Comparison of ENCODE assay signal across 16 cellular contexts in the genomic region with DNA sequence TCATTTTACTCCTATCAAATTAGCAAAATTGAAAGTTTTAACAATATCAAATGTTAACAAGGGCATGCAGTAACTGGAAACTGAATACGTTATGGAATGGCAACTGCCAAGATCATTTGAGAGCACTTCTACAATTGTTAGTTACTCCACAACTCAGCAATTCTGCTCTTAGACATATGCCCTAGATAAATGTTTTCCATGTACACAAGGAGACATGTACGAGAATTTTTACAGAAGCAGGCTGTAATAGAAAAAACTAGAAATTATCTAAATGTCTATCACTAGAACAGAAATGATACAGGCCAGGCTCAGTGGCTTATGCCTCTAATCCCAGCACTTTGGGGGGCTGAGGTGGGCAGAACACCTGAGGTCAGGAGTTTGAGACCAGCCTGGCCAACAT.
"Had no signal": no experiment of that assay in that cellular context is flagged by ENCODE, and none has a peak within 500 bp of the region (broad histone marks: within the 10 kb centered on the region; RNA-seq: fewer than 3 reads in every experiment).

No MANE protein-coding gene starts in this region.

- H3K9me3 Mint-ChIP-seq: activated CD4-positive, alpha-beta memory T cell treated with anti-CD3 and anti-CD28 coated beads, Interleukin-2, amount 10 ng/mL, durations not matched to agents 7 days and 5 days; activated naive CD4-positive, alpha-beta T cell treated with anti-CD3 and anti-CD28 coated beads for 36 hours; activated T-helper 2 cell treated with anti-CD3 and anti-CD28 coated beads, Interferon-gamma antibody, Interleukin-2, Interleukin-4, amounts not matched to agents 10 μg/mL and 5 μg/mL and 100 μg/mL, durations not matched to agents 14 hours and 24 hours and 36 hours; naive thymus-derived CD8-positive, alpha-beta T cell; stimulated activated naive CD8-positive, alpha-beta T cell treated with anti-CD3 and anti-CD28 coated beads, Interleukin-15, amount 100 ng/mL, for 72 hours; type B pancreatic cell had no signal

- DNase-seq: activated CD4-positive, alpha-beta memory T cell treated with anti-CD3 and anti-CD28 coated beads, Interleukin-2, amount 10 ng/mL, durations not matched to agents 7 days and 5 days; activated CD8-positive, alpha-beta memory T cell treated with anti-CD3 and anti-CD28 coated beads, Interleukin-2, amount 10 ng/mL, durations not matched to agents 7 days and 5 days; activated naive CD4-positive, alpha-beta T cell treated with anti-CD3 and anti-CD28 coated beads for 36 hours; anterior cingulate cortex; cerebellar nuclear complex; effector CD8-positive, alpha-beta T cell; heart right ventricle; lower lobe of right lung; naive thymus-derived CD8-positive, alpha-beta T cell; nucleus accumbens; stimulated activated naive CD8-positive, alpha-beta T cell treated with anti-CD3 and anti-CD28 coated beads, Interleukin-15, amount 100 ng/mL, for 72 hours; WERI-Rb-1 had no signal

- H3K4me3 ChIP-seq: breast epithelium, heart right ventricle, lower lobe of right lung had no signal

- H3K4me3 Mint-ChIP-seq: activated CD4-positive, alpha-beta memory T cell treated with anti-CD3 and anti-CD28 coated beads, Interleukin-2, amount 10 ng/mL, durations not matched to agents 7 days and 5 days; activated CD8-positive, alpha-beta memory T cell treated with anti-CD3 and anti-CD28 coated beads, Interleukin-2, amount 10 ng/mL, durations not matched to agents 7 days and 5 days; activated naive CD4-positive, alpha-beta T cell treated with anti-CD3 and anti-CD28 coated beads for 36 hours; stimulated activated naive CD8-positive, alpha-beta T cell treated with anti-CD3 and anti-CD28 coated beads, Interleukin-15, amount 100 ng/mL, for 72 hours; type B pancreatic cell had no signal

- H3K9me3 ChIP-seq: breast epithelium, heart right ventricle, lower lobe of right lung had no signal

- H3K27me3 ChIP-seq: breast epithelium, heart right ventricle had no signal

- H3K27ac ChIP-seq: lower lobe of right lung, WERI-Rb-1 had no signal

- H3K27ac Mint-ChIP-seq: activated CD4-positive, alpha-beta memory T cell treated with anti-CD3 and anti-CD28 coated beads, Interleukin-2, amount 10 ng/mL, durations not matched to agents 7 days and 5 days; activated CD8-positive, alpha-beta memory T cell treated with anti-CD3 and anti-CD28 coated beads, Interleukin-2, amount 10 ng/mL, durations not matched to agents 7 days and 5 days; activated naive CD4-positive, alpha-beta T cell treated with anti-CD3 and anti-CD28 coated beads for 36 hours; activated T-helper 2 cell treated with anti-CD3 and anti-CD28 coated beads, Interferon-gamma antibody, Interleukin-2, Interleukin-4, amounts not matched to agents 10 μg/mL and 5 μg/mL and 100 μg/mL, durations not matched to agents 14 hours and 24 hours and 36 hours; stimulated activated naive CD8-positive, alpha-beta T cell treated with anti-CD3 and anti-CD28 coated beads, Interleukin-15, amount 100 ng/mL, for 72 hours; type B pancreatic cell had no signal

- H3K27me3 Mint-ChIP-seq: activated CD4-positive, alpha-beta memory T cell treated with anti-CD3 and anti-CD28 coated beads, Interleukin-2, amount 10 ng/mL, durations not matched to agents 7 days and 5 days; activated CD8-positive, alpha-beta memory T cell treated with anti-CD3 and anti-CD28 coated beads, Interleukin-2, amount 10 ng/mL, durations not matched to agents 7 days and 5 days; naive thymus-derived CD8-positive, alpha-beta T cell; stimulated activated naive CD8-positive, alpha-beta T cell treated with anti-CD3 and anti-CD28 coated beads, Interleukin-15, amount 100 ng/mL, for 72 hours; type B pancreatic cell had no signal

- H3K36me3 ChIP-seq: breast epithelium, lower lobe of right lung had no signal

- ATAC-seq: activated CD8-positive, alpha-beta memory T cell treated with anti-CD3 and anti-CD28 coated beads, Interleukin-2, amount 10 ng/mL, durations not matched to agents 7 days and 5 days; esophagus mucosa; heart right ventricle; lower lobe of right lung; naive thymus-derived CD8-positive, alpha-beta T cell; stimulated activated naive CD8-positive, alpha-beta T cell treated with anti-CD3 and anti-CD28 coated beads, Interleukin-15, amount 100 ng/mL, for 72 hours had no signal
